ENCODE assay signal across 1 cellular context in the genomic region with DNA sequence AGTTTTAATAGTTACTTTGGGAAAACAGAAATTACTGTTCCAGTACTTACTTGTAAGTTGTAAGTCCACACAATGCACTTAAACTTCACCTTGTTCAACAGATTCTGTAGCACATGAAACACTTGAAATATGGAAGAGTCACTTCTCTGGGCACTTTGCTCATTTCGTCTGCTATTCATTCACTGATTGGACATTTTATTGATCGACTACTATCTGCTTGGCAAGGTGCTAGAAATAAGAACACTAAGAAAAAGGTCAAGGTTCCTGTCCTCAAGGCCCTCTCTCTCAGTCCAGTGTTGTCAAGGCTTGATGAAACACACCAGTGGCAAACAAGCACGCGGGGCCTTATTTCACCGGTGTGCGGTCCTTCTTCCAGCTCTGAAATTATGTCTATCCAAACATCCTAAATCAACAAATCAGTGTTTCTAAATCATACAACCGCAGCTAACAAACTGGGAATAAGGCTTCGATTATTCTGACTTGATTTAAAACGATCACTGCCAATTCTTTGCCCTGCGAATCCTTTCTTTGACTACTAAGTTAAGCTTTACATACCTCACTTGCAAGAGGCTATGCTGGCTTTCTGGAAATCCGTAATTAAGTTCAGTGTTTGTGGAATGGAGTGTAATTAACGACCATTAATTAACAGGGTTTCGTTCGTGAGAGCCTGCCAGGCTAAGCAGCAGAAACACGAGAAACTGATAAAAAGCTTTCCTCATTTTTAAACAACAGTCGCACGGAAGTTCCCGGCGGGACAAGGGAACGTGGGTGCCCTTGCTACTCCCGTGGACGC.
TF ChIP-seq lines count a peak whose summit lies in the region.

No MANE protein-coding gene starts in this region.

TF ChIP-seq in HepG2, 621 proteins besides CTCF, POLR2A, EP300 and RAD21 (continued from another document and continues in another):
- TF ChIP-seq ZNF512 (CRISPR knock-in tag; IDR thresholded peaks at IDR 0.05) (0 out of 2 replicates have a peak, but pooled peaks have one; percentile 79), ZNF205 (CRISPR knock-in tag; IDR thresholded peaks at IDR 0.05) (no peak), MTF2 (CRISPR knock-in tag; IDR thresholded peaks at IDR 0.05; ENCODE audit: borderline replicate concordance) (no peak), CREM (IDR thresholded peaks at IDR 0.05) (no peak), CREM (CRISPR knock-in tag; IDR thresholded peaks at IDR 0.05) (no peak), SP4 (CRISPR knock-in tag; IDR thresholded peaks at IDR 0.05) (no peak), TOPORS (CRISPR knock-in tag; IDR thresholded peaks at IDR 0.05) (no peak), POLR2G (IDR thresholded peaks at IDR 0.05; ENCODE audit: low read depth, low read length) (no peak), ZBTB1 (CRISPR knock-in tag; IDR thresholded peaks at IDR 0.05; ENCODE audit: borderline replicate concordance) (no peak), HOXA9 (CRISPR knock-in tag; IDR thresholded peaks at IDR 0.05; ENCODE audit: borderline replicate concordance) (no peak), XRCC5 (optimal IDR thresholded peaks at IDR 0.05; ENCODE audit: low read length) (no peak), NFE2 (CRISPR knock-in tag; IDR thresholded peaks at IDR 0.05) (no peak), ZNF607 (CRISPR knock-in tag; IDR thresholded peaks at IDR 0.05; ENCODE audit: borderline replicate concordance) (no peak), RBAK (CRISPR knock-in tag; IDR thresholded peaks at IDR 0.05) (no peak), ZNF616 (CRISPR knock-in tag; IDR thresholded peaks at IDR 0.05; ENCODE audit: low read depth) (no peak), TARDBP (CRISPR knock-in tag; IDR thresholded peaks at IDR 0.05) (no peak), ATRX (CRISPR knock-in tag; IDR thresholded peaks at IDR 0.05; ENCODE audit: borderline replicate concordance) (no peak), SRSF1 (optimal IDR thresholded peaks at IDR 0.05; ENCODE audit: low read depth, low read length) (no peak), MED8 (CRISPR knock-in tag; IDR thresholded peaks at IDR 0.05; ENCODE audit: insufficient replicate concordance) (no peak), KDM6A (CRISPR knock-in tag; IDR thresholded peaks at IDR 0.05; ENCODE audit: low read depth) (no peak), SUZ12 (IDR thresholded peaks at IDR 0.05; ENCODE audit: low read depth, low read length) (no peak), ZNF574 (CRISPR knock-in tag; IDR thresholded peaks at IDR 0.05) (no peak), JUND (CRISPR knock-in tag; IDR thresholded peaks at IDR 0.05) (no peak), ARNTL (CRISPR knock-in tag; IDR thresholded peaks at IDR 0.05) (0 out of 2 replicates have a peak, but pooled peaks have one; percentile 41), HOXA5 (CRISPR knock-in tag; IDR thresholded peaks at IDR 0.05) (no peak), SSRP1 (CRISPR knock-in tag; IDR thresholded peaks at IDR 0.05) (0 out of 2 replicates have a peak, but pooled peaks have one; percentile 7), ZNF225 (CRISPR knock-in tag; IDR thresholded peaks at IDR 0.05) (no peak), ZNF850 (CRISPR knock-in tag; conservative IDR thresholded peaks at IDR 0.05) (no peak), MLX (CRISPR knock-in tag; IDR thresholded peaks at IDR 0.05) (no peak), ZNF816 (CRISPR knock-in tag; IDR thresholded peaks at IDR 0.05; ENCODE audit: borderline replicate concordance) (no peak; the same call in 1 of the 2 replicates), HINFP (CRISPR knock-in tag; IDR thresholded peaks at IDR 0.05; ENCODE audit: low read depth) (no peak)
- TF ChIP-seq, protein P1, sequence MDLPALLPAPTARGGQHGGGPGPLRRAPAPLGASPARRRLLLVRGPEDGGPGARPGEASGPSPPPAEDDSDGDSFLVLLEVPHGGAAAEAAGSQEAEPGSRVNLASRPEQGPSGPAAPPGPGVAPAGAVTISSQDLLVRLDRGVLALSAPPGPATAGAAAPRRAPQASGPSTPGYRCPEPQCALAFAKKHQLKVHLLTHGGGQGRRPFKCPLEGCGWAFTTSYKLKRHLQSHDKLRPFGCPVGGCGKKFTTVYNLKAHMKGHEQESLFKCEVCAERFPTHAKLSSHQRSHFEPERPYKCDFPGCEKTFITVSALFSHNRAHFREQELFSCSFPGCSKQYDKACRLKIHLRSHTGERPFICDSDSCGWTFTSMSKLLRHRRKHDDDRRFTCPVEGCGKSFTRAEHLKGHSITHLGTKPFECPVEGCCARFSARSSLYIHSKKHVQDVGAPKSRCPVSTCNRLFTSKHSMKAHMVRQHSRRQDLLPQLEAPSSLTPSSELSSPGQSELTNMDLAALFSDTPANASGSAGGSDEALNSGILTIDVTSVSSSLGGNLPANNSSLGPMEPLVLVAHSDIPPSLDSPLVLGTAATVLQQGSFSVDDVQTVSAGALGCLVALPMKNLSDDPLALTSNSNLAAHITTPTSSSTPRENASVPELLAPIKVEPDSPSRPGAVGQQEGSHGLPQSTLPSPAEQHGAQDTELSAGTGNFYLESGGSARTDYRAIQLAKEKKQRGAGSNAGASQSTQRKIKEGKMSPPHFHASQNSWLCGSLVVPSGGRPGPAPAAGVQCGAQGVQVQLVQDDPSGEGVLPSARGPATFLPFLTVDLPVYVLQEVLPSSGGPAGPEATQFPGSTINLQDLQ (CRISPR knock-in tag; IDR thresholded peaks at IDR 0.05) = no peak
- TF ChIP-seq, protein P2, sequence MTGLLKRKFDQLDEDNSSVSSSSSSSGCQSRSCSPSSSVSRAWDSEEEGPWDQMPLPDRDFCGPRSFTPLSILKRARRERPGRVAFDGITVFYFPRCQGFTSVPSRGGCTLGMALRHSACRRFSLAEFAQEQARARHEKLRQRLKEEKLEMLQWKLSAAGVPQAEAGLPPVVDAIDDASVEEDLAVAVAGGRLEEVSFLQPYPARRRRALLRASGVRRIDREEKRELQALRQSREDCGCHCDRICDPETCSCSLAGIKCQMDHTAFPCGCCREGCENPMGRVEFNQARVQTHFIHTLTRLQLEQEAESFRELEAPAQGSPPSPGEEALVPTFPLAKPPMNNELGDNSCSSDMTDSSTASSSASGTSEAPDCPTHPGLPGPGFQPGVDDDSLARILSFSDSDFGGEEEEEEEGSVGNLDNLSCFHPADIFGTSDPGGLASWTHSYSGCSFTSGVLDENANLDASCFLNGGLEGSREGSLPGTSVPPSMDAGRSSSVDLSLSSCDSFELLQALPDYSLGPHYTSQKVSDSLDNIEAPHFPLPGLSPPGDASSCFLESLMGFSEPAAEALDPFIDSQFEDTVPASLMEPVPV (CRISPR knock-in tag; IDR thresholded peaks at IDR 0.05) = no peak
- TF ChIP-seq, protein P3, sequence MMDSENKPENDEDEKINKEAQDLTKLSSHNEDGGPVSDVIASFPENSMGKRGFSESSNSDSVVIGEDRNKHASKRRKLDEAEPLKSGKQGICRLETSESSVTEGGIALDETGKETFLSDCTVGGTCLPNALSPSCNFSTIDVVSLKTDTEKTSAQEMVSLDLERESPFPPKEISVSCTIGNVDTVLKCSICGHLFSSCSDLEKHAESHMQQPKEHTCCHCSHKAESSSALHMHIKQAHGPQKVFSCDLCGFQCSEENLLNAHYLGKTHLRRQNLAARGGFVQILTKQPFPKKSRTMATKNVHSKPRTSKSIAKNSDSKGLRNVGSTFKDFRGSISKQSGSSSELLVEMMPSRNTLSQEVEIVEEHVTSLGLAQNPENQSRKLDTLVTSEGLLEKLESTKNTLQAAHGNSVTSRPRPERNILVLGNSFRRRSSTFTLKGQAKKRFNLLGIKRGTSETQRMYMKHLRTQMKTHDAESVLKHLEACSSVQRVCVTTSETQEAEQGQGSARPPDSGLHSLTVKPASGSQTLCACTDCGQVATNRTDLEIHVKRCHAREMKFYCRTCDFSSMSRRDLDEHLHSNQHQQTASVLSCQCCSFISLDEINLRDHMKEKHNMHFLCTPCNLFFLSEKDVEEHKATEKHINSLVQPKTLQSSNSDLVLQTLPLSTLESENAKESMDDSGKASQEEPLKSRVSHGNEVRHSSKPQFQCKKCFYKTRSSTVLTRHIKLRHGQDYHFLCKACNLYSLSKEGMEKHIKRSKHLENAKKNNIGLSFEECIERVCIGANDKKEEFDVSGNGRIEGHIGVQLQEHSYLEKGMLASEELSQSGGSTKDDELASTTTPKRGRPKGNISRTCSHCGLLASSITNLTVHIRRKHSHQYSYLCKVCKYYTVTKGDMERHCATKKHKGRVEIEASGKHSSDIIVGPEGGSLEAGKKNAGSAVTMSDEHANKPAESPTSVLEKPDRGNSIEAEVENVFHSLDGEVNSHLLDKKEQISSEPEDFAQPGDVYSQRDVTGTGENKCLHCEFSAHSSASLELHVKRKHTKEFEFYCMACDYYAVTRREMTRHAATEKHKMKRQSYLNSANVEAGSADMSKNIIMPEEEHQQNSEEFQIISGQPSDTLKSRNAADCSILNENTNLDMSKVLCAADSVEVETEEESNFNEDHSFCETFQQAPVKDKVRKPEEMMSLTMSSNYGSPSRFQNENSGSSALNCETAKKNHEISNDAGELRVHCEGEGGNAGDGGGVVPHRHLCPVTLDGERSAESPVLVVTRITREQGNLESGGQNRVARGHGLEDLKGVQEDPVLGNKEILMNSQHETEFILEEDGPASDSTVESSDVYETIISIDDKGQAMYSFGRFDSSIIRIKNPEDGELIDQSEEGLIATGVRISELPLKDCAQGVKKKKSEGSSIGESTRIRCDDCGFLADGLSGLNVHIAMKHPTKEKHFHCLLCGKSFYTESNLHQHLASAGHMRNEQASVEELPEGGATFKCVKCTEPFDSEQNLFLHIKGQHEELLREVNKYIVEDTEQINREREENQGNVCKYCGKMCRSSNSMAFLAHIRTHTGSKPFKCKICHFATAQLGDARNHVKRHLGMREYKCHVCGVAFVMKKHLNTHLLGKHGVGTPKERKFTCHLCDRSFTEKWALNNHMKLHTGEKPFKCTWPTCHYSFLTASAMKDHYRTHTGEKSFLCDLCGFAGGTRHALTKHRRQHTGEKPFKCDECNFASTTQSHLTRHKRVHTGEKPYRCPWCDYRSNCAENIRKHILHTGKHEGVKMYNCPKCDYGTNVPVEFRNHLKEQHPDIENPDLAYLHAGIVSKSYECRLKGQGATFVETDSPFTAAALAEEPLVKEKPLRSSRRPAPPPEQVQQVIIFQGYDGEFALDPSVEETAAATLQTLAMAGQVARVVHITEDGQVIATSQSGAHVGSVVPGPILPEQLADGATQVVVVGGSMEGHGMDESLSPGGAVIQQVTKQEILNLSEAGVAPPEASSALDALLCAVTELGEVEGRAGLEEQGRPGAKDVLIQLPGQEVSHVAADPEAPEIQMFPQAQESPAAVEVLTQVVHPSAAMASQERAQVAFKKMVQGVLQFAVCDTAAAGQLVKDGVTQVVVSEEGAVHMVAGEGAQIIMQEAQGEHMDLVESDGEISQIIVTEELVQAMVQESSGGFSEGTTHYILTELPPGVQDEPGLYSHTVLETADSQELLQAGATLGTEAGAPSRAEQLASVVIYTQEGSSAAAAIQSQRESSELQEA (CRISPR knock-in tag; IDR thresholded peaks at IDR 0.05; ENCODE audit: not compliant biosample characterization) = no peak
- TF ChIP-seq, protein P4, sequence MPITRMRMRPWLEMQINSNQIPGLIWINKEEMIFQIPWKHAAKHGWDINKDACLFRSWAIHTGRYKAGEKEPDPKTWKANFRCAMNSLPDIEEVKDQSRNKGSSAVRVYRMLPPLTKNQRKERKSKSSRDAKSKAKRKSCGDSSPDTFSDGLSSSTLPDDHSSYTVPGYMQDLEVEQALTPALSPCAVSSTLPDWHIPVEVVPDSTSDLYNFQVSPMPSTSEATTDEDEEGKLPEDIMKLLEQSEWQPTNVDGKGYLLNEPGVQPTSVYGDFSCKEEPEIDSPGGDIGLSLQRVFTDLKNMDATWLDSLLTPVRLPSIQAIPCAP (CRISPR knock-in tag; IDR thresholded peaks at IDR 0.05; ENCODE audit: low read depth) = no peak
